ENCODE assay signal across 8 cellular contexts in genomic region chr5:181052928-181053759, GRCh38. TPM values are rescaled to one million over a fixed set of nuclear protein-coding genes. Genes with fewer than 3 reads are reported as not detected.
A peak's percentile ranks its signal among the peaks of the same experiment; 100 is the strongest.
DNase-seq lines count a peak whose midpoint lies in the region; ATAC-seq, FAIRE-seq and TF ChIP-seq lines count a peak whose summit lies in the region.

No MANE protein-coding gene starts in this region.

- under 1% methylated on average over 66 of the region's 111 CpGs for WGBS in GM12878 (ENCODE audit: insufficient coverage, insufficient replicate concordance, low lambda C conversion rate, missing lambda C conversion rate)
- WGBS in testis, 2 donors = 0 to 1% methylated on average over 37 to 91 of the region's 111 CpGs

- RAD21 ChIA-PET in GM12878 (lab: Charles Lee; ENCODE audit: unreplicated experiment) = interaction anchor here (0.9 kb wide), 1 partner anchor 97 kb away, joined by 3 read pairs; no protein-coding TSS in a partner anchor

- POLR2A ChIA-PET in GM12878 (lab: Charles Lee) = interaction anchor here (1.1 kb wide), 1 partner anchor 77 kb away, joined by 4 read pairs; no protein-coding TSS in a partner anchor

- no peaks in the 10 kb centered on the region for H3K36me3 ChIP-seq in GM12878 (ENCODE audit: control insufficient read depth in 2 of 2, insufficient read depth in 2 of 2, low read length in 1 of 2)
- H3K36me3 ChIP-seq in testis (ENCODE audit: low read depth, missing control alignments) = no peaks in the 10 kb centered on the region

- H3K9me3 ChIP-seq in GM12878 (replicated peaks; ENCODE audit: control insufficient read depth, insufficient read depth, low read length) = no peaks in the 10 kb centered on the region; the same call in 2 of the 3 replicates
- no peaks in the 10 kb centered on the region for H3K9me3 ChIP-seq in testis

- H3K9ac ChIP-seq in GM12878 (ENCODE audit: control insufficient read depth, insufficient read depth, low read length) = no peak overlapping the region

- no peak for TF ChIP-seq CTCF in C4-2B (conservative IDR thresholded peaks at IDR 0.05)
- TF ChIP-seq CTCF in GM12878 (IDR thresholded peaks at IDR 0.05 in 2 of 3, conservative IDR thresholded peaks at IDR 0.05 in 1 of 3; ENCODE audit: control insufficient read depth in 2 of 3, extremely low read depth in 1 of 3, insufficient read depth in 1 of 3, low read depth in 3 of 3, low read length in 3 of 3) = no peak
- TF ChIP-seq CTCF in testis (IDR thresholded peaks at IDR 0.05) = no peak

- peak; percentile 39 for DNase-seq in HT-29 (ENCODE audit: low spot score)
- no peak for DNase-seq in GM12878 (ENCODE audit: low read depth, low spot score)
- DNase-seq in left colon = peak in 1 of 2 donors; percentile 26
- DNase-seq in testis = no peak
- DNase-seq in SKM-1 treated with dmso at 0.1 percent for 144 hours (lab: John Stamatoyannopoulos, UW; ENCODE audit: unreplicated experiment) = no peak
- no peak for DNase-seq in NCI-H1048 (lab: John Stamatoyannopoulos, UW)

- H3K4me2 ChIP-seq in GM12878 (ENCODE audit: control insufficient read depth, insufficient read depth) = peak overlapping the region; percentile 56

- H4K20me1 ChIP-seq in GM12878 (ENCODE audit: control insufficient read depth, insufficient read depth) = no peaks in the 10 kb centered on the region

- no peaks in the 10 kb centered on the region for H3K79me2 ChIP-seq in GM12878 (ENCODE audit: control insufficient read depth, insufficient read depth, low read length)

- intact Hi-C loops in GM12878 (cut with micrococcal nuclease; ENCODE audit: unreplicated experiment) (loop anchor here (5.0 to 10.0 kb wide), 2 partner anchors 102 to 186 kb away; no protein-coding TSS in a partner anchor), left colon (cut with DNase I, micrococcal nuclease) (no loop called here), testis (cut with DNase I; ENCODE audit: low total_unique reads) (no loop called here)

- H3K4me1 ChIP-seq in GM12878 (ENCODE audit: control insufficient read depth, insufficient read depth, low read length) (peaks cover 12% of the 10 kb centered on the region), testis (no peaks in the 10 kb centered on the region)

- FAIRE-seq in GM12878 (lab: Jason Lieb, UNC) = no peak

- TF ChIP-seq EP300 in GM12878 (IDR thresholded peaks at IDR 0.05; ENCODE audit: borderline replicate concordance in 1 of 2, control insufficient read depth in 1 of 2, low read depth in 2 of 2, low read length in 2 of 2) = no peak

- peak overlapping the region; percentile 57; the same call in 1 of the 2 replicates for H3K4me3 ChIP-seq in GM12878
- peak overlapping the region; percentile 38 to 55 for H3K4me3 ChIP-seq in testis

- CTCF ChIA-PET in GM12878 (lab: Yijun Ruan, JAX) = interaction anchor here (2.1 kb wide), 1 partner anchor 11 kb away, joined by 6 read pairs; no protein-coding TSS in a partner anchor

- ATAC-seq in GM12878 = no peak
- peak; percentile 83 for ATAC-seq in left colon
- no peak for ATAC-seq in GM21526 (IDR thresholded peaks at IDR 0.05; ENCODE audit: low FRiP score, unreplicated experiment)

- BruUV-seq in GM12878 (replicated peaks; lab: Mats Ljungman, UMichigan) = no TSS peak

- TF ChIP-seq RAD21 in GM12878 (IDR thresholded peaks at IDR 0.05; ENCODE audit: insufficient read depth, low read depth, low read length) = no peak

- H3K27ac ChIP-seq in C4-2B = peak overlapping the region; percentile 71
- H3K27ac ChIP-seq in GM12878 (ENCODE audit: control insufficient read depth, insufficient read depth) = no peak overlapping the region
- peak overlapping the region; percentile 63 to 69 for H3K27ac ChIP-seq in testis

- in situ Hi-C loops in GM12878 (cut with MboI) = no loop called here

- TF ChIP-seq POLR2A in GM12878 (IDR thresholded peaks at IDR 0.05; ENCODE audit: low read depth, low read length) (no peak), testis (IDR thresholded peaks at IDR 0.05) (no peak)

- SMC1A ChIA-PET in GM12878 (lab: Charles Lee; ENCODE audit: uncharacterized antibody, unreplicated experiment) = interaction anchor here (1.1 to 2.4 kb wide), 3 partner anchors 28 to 184 kb away, joined by 5 to 8 read pairs (median 6); no protein-coding TSS in a partner anchor

- peak overlapping the region; percentile 7; the same call in 1 of the 2 replicates for H2AFZ ChIP-seq in GM12878 (ENCODE audit: control insufficient read depth, low read depth, low read length)

- H3K27me3 ChIP-seq in GM12878 (replicated peaks in 1 of 2; ENCODE audit: control insufficient read depth in 2 of 2, insufficient read depth in 2 of 2, low read length in 1 of 2) = peaks cover 5 to 8% of the 10 kb centered on the region in 2 experiments
- H3K27me3 ChIP-seq in testis = no peaks in the 10 kb centered on the region

TF ChIP-seq in GM12878, 131 proteins besides CTCF, POLR2A, EP300 and RAD21:
- TF ChIP-seq IKZF1 (conservative IDR thresholded peaks at IDR 0.05) (0 out of 2 replicates have a peak, but pooled peaks have one; percentile 22), SUZ12 (IDR thresholded peaks at IDR 0.05; ENCODE audit: unreplicated experiment) (peak; percentile 34), CREM (IDR thresholded peaks at IDR 0.05; ENCODE audit: low read depth) (no peak), EZH2 (IDR thresholded peaks at IDR 0.05; ENCODE audit: borderline replicate concordance, control insufficient read depth, low read depth, low read length) (0 out of 2 replicates have a peak, but pooled peaks have one; percentile 75)

RNA-seq across cellular contexts. Expression of gene BTNL9, which starts 13.1 kb away (rescaled TPM):
- total RNA-seq in HT-29 (2014; rRNA removed; shearing (Covaris generic)) = 32.4 and 36.7 TPM in 2 replicates
- 283 and 331 TPM in 2 replicates for total RNA-seq in GM12878 (2013; cell fraction: nucleolus; rRNA removed)
- 0.06 and 0.16 TPM in 2 replicates for total RNA-seq in GM12878 (2014; rRNA removed)
- total RNA-seq in GM12878 (2014; rRNA removed; fragmentation: Illumina TruSeq; extraction: Trizol) = not detected in 2 replicates
- 0.05 and 0.08 TPM in 2 replicates for total RNA-seq in GM12878 (2021)
- 0.94 TPM for polyA plus RNA-seq in GM12878 (2011; ENCODE audit: low read depth)
- 12.3 and 16.5 TPM in 2 replicates for polyA plus RNA-seq in GM12878 (2011; rRNA removed)
- polyA plus RNA-seq in GM12878 (2011; cell fraction: cytosol; rRNA removed) = 16.0 and 21.2 TPM in 2 replicates
- polyA plus RNA-seq in GM12878 (2011; cell fraction: nucleus; rRNA removed) = 90.7 and 117 TPM in 2 replicates
- 1.8 and 5.6 TPM in 2 replicates for polyA plus RNA-seq in GM12878 (2012)
- polyA plus RNA-seq in GM12878 (2014; fragmentation: Illumina TruSeq; extraction: Trizol) = 0.24 TPM in 1 of 2 replicates, not detected in the other
- polyA plus RNA-seq in GM12878 (2014; fragmentation: Nextera tagmentation; extraction: Ambion mirVana) = not detected
- polyA plus RNA-seq in GM12878 (2014; rRNA removed) = 0.01 and 0.38 TPM in 2 replicates
- not detected for polyA plus RNA-seq in GM12878 (2016; fragmentation: Nextera tagmentation; extraction: Ambion mirVana)
- polyA minus RNA-seq in GM12878 (2011; rRNA and poly(A)+ RNA removed) = 6.2 and 12.6 TPM in 2 replicates
- 3.1 and 8.7 TPM in 2 replicates for polyA minus RNA-seq in GM12878 (2011; cell fraction: cytosol; rRNA and poly(A)+ RNA removed)
- polyA minus RNA-seq in GM12878 (2011; cell fraction: nucleus; rRNA and poly(A)+ RNA removed) = 29.3 and 31.1 TPM in 2 replicates
- total RNA-seq in left colon = 1 to 10 TPM; 4.1 to 4.9 TPM
- total RNA-seq in testis = 10 to 100 TPM; 19.0 to 28.4 TPM
- 8.9 TPM for polyA plus RNA-seq in testis (ENCODE audit: insufficient read depth, low read depth, low replicate concordance)
